In the genomic region with DNA sequence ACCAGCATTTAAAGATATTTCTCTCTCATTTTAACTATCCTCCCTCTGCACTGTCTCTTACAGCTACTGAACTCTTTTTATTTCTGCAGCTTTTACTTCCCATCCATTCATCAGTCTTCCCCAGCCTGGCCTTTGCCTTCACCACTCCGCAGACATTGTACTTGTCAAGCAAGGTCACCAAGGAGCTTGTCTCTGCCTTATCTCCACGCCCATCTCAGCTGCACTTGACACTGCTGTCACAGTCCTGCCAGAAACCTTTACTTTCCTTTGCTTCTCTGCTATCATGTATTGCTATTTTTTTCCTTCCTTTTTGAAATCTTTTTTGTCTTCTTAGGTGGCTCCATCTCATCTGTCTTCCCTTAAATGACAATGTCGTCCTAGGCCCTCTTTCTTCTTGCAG, we compare ENCODE assay signal across 5 cellular contexts.
"Had no signal": no experiment of that assay in that cellular context is flagged by ENCODE, and none has a peak within 500 bp of the region (broad histone marks: within the 10 kb centered on the region; RNA-seq: fewer than 3 reads in every experiment).

No MANE protein-coding gene starts in this region.

- DNase-seq: H9, HCEC 1CT, IMR-90 had no signal

- ATAC-seq: GM23338, K562 had no signal

- H3K4me2 ChIP-seq: GM23338 had no signal

- H2AFZ ChIP-seq: GM23338 had no signal

- H3K4me3 ChIP-seq: GM23338, K562 had no signal
